Comparison of ENCODE assay signal across 8 cellular contexts in the genomic region with DNA sequence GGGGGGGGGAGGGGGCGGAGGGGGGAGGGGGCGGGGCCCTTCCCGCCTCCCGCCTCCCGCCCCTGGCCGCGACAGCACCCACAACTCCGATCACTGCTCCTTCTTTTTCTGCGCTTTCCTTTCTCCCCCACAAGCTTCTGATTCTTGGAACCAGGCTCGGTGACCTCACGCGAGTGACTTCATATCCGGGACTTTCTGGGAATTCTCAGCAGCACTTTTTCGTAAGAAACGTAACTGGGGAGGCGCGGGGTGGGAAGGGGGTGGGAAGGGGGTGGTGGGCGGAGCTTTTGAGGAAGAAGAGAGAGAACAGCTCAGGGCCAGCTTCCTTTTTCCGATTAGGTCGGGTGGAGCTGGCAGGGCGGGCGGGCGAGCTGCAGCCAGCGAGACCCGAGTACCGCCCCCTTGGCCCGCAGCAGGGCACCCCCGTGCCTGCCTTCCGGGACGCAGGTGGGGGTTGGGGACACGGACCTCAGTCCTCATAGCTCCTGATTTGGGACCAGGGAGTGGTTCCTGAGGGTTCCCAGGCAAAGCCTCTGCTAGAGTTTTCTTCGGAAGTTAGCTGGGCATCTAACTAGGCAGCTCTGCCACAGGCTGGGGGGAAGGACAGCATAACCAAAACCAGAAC. TPM values are rescaled to one million over a fixed set of nuclear protein-coding genes. Genes with fewer than 3 reads are reported as not detected.
DNase-seq lines count a peak whose midpoint lies in the region; ATAC-seq and TF ChIP-seq lines count a peak whose summit lies in the region.

No MANE protein-coding gene starts in this region.

- ATAC-seq in activated T-helper 17 cell treated with anti-CD3 and anti-CD28 coated beads, Interleukin-2, amount 50 U/mL, for 72 hours (replicated peaks): peak; percentile 56
- peak; percentile 37 to 42 for ATAC-seq in naive B cell (ENCODE audit: low read depth in 2 of 2)
- ATAC-seq in HG03460 (IDR thresholded peaks at IDR 0.05; ENCODE audit: unreplicated experiment): no peak

- H3K36me3 Mint-ChIP-seq in activated T-helper 17 cell treated with anti-CD3 and anti-CD28 coated beads, Interleukin-2, amount 50 U/mL, for 72 hours (ENCODE audit: low read depth): no peaks in the 10 kb centered on the region
- H3K36me3 Mint-ChIP-seq in naive B cell: no peaks in the 10 kb centered on the region

- TF ChIP-seq CTCF in GM12865 (IDR thresholded peaks at IDR 0.05; ENCODE audit: insufficient read depth, low read depth, low read length, missing control alignments): no peak
- no peak for TF ChIP-seq CTCF in fibroblast of mammary gland (conservative IDR thresholded peaks at IDR 0.05; ENCODE audit: control insufficient read depth, insufficient read depth, low read depth, low read length)

- H3K27ac Mint-ChIP-seq in activated T-helper 17 cell treated with anti-CD3 and anti-CD28 coated beads, Interleukin-2, amount 50 U/mL, for 72 hours: peak overlapping the region; percentile 95
- H3K27ac Mint-ChIP-seq in naive B cell: peak overlapping the region in 4 of 6 donors; percentile 64 to 91 (median 83)

- peak overlapping the region; percentile 66 for H3K4me3 ChIP-seq in GM12865 (ENCODE audit: low read depth, low read length)
- peak overlapping the region; percentile 51 for H3K4me3 ChIP-seq in fibroblast of mammary gland (ENCODE audit: control insufficient read depth, low read depth, low read length)

- no peaks in the 10 kb centered on the region for H3K9me3 Mint-ChIP-seq in activated T-helper 17 cell treated with anti-CD3 and anti-CD28 coated beads, Interleukin-2, amount 50 U/mL, for 72 hours
- peaks cover 0 to 3% (median 0%) of the 10 kb centered on the region in 7 donors for H3K9me3 Mint-ChIP-seq in naive B cell

- peaks cover 49% of the 10 kb centered on the region for H3K4me1 Mint-ChIP-seq in activated T-helper 17 cell treated with anti-CD3 and anti-CD28 coated beads, Interleukin-2, amount 50 U/mL, for 72 hours
- peaks cover 29 to 38% (median 37%) of the 10 kb centered on the region in 3 donors for H3K4me1 Mint-ChIP-seq in naive B cell

- DNase-seq in GM12865 (ENCODE audit: low read depth) (peak; percentile 77), HPDE6-E6E7 (ENCODE audit: extremely low spot score) (peak; percentile 37), RKO (ENCODE audit: low spot score) (peak; percentile 95), fibroblast of mammary gland (ENCODE audit: low read depth) (peak; percentile 97), naive B cell (peak; percentile 71)
- peak; percentile 81 to 85 for DNase-seq in stimulated activated CD8-positive, alpha-beta memory T cell treated with anti-CD3 and anti-CD28 coated beads, Interleukin-7, amount 100 ng/mL, for 4 hours (ENCODE audit: low read depth in 2 of 2)

- peak overlapping the region; percentile 86 for H3K4me3 Mint-ChIP-seq in activated T-helper 17 cell treated with anti-CD3 and anti-CD28 coated beads, Interleukin-2, amount 50 U/mL, for 72 hours
- H3K4me3 Mint-ChIP-seq in naive B cell: peak overlapping the region; percentile 70 to 87 (median 84)

- no peaks in the 10 kb centered on the region for H3K27me3 Mint-ChIP-seq in activated T-helper 17 cell treated with anti-CD3 and anti-CD28 coated beads, Interleukin-2, amount 50 U/mL, for 72 hours
- H3K27me3 Mint-ChIP-seq in naive B cell: no peaks in the 10 kb centered on the region

RNA-seq across cellular contexts. Expression of a gene that starts 14.6 kb away (rescaled TPM):
- 10 to 100 TPM in 1 of 2 donors, under 1 TPM in 1; 0.99 to 17.2 TPM for total RNA-seq in activated T-helper 17 cell treated with anti-CD3 and anti-CD28 coated beads, Interleukin-2, amount 50 U/mL, for 72 hours
- under 1 TPM in 1 of 6 donors, not detected in 5; 0.05 TPM for polyA plus RNA-seq in naive B cell (ENCODE audit: low read depth in 6 of 6)

RNA-seq across cellular contexts. Expression of a gene that starts 24.4 kb away (rescaled TPM):
- total RNA-seq in activated T-helper 17 cell treated with anti-CD3 and anti-CD28 coated beads, Interleukin-2, amount 50 U/mL, for 72 hours: 100 to 1,000 TPM in 1 of 2 donors, 10 to 100 TPM in 1; 42.9 to 145 TPM
- polyA plus RNA-seq in naive B cell (ENCODE audit: low read depth in 6 of 6): 10 to 100 TPM; 47.3 to 99.7 (median 64.4) TPM

Comparison
In these comparisons a context has a peak if more than half of its experiments do, and no peak if none do; other contexts are left out.
1. DNase-seq: peak in every context shown above with its lines; median percentile 97 in fibroblast of mammary gland; 95 in RKO; 83 in stimulated activated CD8-positive, alpha-beta memory T cell treated with anti-CD3 and anti-CD28 coated beads, Interleukin-7, amount 100 ng/mL, for 4 hours; 77 in GM12865; 71 in naive B cell; 37 in HPDE6-E6E7.